ENCODE assay signal across 16 cellular contexts in the genomic region with DNA sequence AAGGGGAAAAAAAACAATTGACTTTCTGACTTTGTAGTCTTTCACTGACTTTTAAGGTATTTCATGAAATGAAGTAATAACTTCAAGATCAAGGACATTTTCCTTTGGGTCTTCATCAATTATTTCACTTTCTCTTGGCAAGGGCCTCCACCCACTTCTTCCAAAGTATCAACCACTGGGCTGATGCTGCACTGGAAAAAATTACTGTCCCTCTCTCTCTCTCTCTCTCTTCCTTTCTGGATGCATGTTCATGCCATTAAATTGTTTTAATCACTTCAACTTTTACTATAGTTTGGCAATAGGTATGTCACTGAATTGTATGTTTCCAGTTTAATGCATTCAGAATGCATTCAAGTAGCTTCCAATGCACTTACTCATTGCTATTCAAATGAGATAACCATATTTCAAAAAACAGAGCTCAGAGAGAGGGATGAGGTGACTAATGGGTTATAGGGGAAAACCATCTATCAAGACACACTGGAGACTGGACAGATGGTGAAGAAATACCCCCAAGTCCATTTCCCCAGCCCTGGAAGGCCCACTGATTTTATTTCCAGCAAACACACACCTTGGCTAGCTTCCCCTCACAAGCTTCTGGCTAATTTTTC.
DNase-seq lines count a peak whose midpoint lies in the region; ATAC-seq, FAIRE-seq and TF ChIP-seq lines count a peak whose summit lies in the region.
"Had no signal": no experiment of that assay in that cellular context is flagged by ENCODE, and none has a peak within 500 bp of the region (broad histone marks: within the 10 kb centered on the region; RNA-seq: fewer than 3 reads in every experiment).

No MANE protein-coding gene starts in this region.

- H3K27ac Mint-ChIP-seq in naive thymus-derived CD8-positive, alpha-beta T cell, result peak overlapping the region in 4 of 10 donors; percentile 1 to 87 (median 47)
- no peak overlapping the region for H3K27ac Mint-ChIP-seq in T-cell
- H3K27ac Mint-ChIP-seq in activated CD4-positive, alpha-beta memory T cell treated with anti-CD3 and anti-CD28 coated beads for 36 hours, result no peak overlapping the region
- H3K27ac Mint-ChIP-seq: IgD-negative memory B cell had no signal

- intact Hi-C loops in activated CD4-positive, alpha-beta memory T cell treated with anti-CD3 and anti-CD28 coated beads for 36 hours (cut with micrococcal nuclease), result no loop called here

- CTCF ChIA-PET in T-cell (lab: Charles Lee), result interaction anchor here in 1 of 2 donors (0.6 to 0.7 kb wide), 2 partner anchors 59 to 161 kb away, joined by 3 read pairs; no protein-coding TSS in a partner anchor
- CTCF ChIA-PET in activated CD4-positive, alpha-beta memory T cell treated with anti-CD3 and anti-CD28 coated beads for 36 hours (lab: Charles Lee), result no interaction called here

- POLR2A ChIA-PET in naive thymus-derived CD8-positive, alpha-beta T cell (lab: Charles Lee), result no interaction called here
- POLR2A ChIA-PET in T-cell (lab: Charles Lee), result no interaction called here
- POLR2A ChIA-PET in activated CD4-positive, alpha-beta memory T cell treated with anti-CD3 and anti-CD28 coated beads for 36 hours (lab: Charles Lee), result no interaction called here

- no peak overlapping the region for H3K4me3 ChIP-seq in brain microvascular endothelial cell (ENCODE audit: low read depth, low read length)
- H3K4me3 ChIP-seq: tibial artery had no signal

- FAIRE-seq in frontal cortex (lab: Jason Lieb, UNC), result no peak
- FAIRE-seq: H1, keratinocyte had no signal

- TF ChIP-seq CTCF in brain microvascular endothelial cell (IDR thresholded peaks at IDR 0.05; ENCODE audit: low read depth, low read length, missing control alignments), result no peak

- H3K27ac ChIP-seq in brain microvascular endothelial cell, result peak overlapping the region; percentile 43
- H3K27ac ChIP-seq: tibial artery had no signal

- peaks cover 21 to 49% (median 40%) of the 10 kb centered on the region in 4 donors for H3K4me1 Mint-ChIP-seq in naive thymus-derived CD8-positive, alpha-beta T cell
- peaks cover 27 to 39% (median 33%) of the 10 kb centered on the region in 3 donors for H3K4me1 Mint-ChIP-seq in T-cell
- peaks cover 22% of the 10 kb centered on the region for H3K4me1 Mint-ChIP-seq in activated CD4-positive, alpha-beta memory T cell treated with anti-CD3 and anti-CD28 coated beads for 36 hours (ENCODE audit: low read depth)

- H3K27me3 ChIP-seq in brain microvascular endothelial cell (replicated peaks), result no peaks in the 10 kb centered on the region
- H3K27me3 ChIP-seq: tibial artery had no signal

- peaks cover 0 to 1% (median 0%) of the 10 kb centered on the region in 9 donors for H3K9me3 Mint-ChIP-seq in naive thymus-derived CD8-positive, alpha-beta T cell
- no peaks in the 10 kb centered on the region for H3K9me3 Mint-ChIP-seq in T-cell
- H3K9me3 Mint-ChIP-seq in activated CD4-positive, alpha-beta memory T cell treated with anti-CD3 and anti-CD28 coated beads for 36 hours, result no peaks in the 10 kb centered on the region
- H3K9me3 Mint-ChIP-seq: IgD-negative memory B cell had no signal

- H3K4me3 Mint-ChIP-seq in naive thymus-derived CD8-positive, alpha-beta T cell, result peak overlapping the region in 6 of 10 donors; percentile 3 to 89 (median 36)
- peak overlapping the region in 1 of 3 donors; percentile 72 for H3K4me3 Mint-ChIP-seq in T-cell
- no peak overlapping the region for H3K4me3 Mint-ChIP-seq in activated CD4-positive, alpha-beta memory T cell treated with anti-CD3 and anti-CD28 coated beads for 36 hours

- ATAC-seq in naive thymus-derived CD8-positive, alpha-beta T cell, result no peak
- ATAC-seq in T-cell (replicated peaks in 1 of 4), result no peak
- ATAC-seq: esophagus mucosa had no signal

- in situ Hi-C loops in brain microvascular endothelial cell (cut with HindIII; ENCODE audit: low pct_ligation_motif_present, low sequenced_read_pairs), result no loop called here

- no peaks in the 10 kb centered on the region for H3K36me3 Mint-ChIP-seq in naive thymus-derived CD8-positive, alpha-beta T cell
- no peaks in the 10 kb centered on the region for H3K36me3 Mint-ChIP-seq in T-cell
- H3K36me3 Mint-ChIP-seq in activated CD4-positive, alpha-beta memory T cell treated with anti-CD3 and anti-CD28 coated beads for 36 hours, result no peaks in the 10 kb centered on the region
- H3K36me3 Mint-ChIP-seq: IgD-negative memory B cell had no signal

- no peaks in the 10 kb centered on the region for H3K36me3 ChIP-seq in brain microvascular endothelial cell (replicated peaks)
- H3K36me3 ChIP-seq: tibial artery had no signal

- peak; percentile 66 for DNase-seq in Daoy (ENCODE audit: low read depth)
- DNase-seq in HT1080 (ENCODE audit: low read depth), result peak; percentile 13
- peak; percentile 57 for DNase-seq in brain microvascular endothelial cell
- DNase-seq in naive thymus-derived CD8-positive, alpha-beta T cell, result no peak
- DNase-seq in T-cell, result no peak
- no peak for DNase-seq in activated CD4-positive, alpha-beta memory T cell treated with anti-CD3 and anti-CD28 coated beads for 36 hours
- no peak for DNase-seq in frontal cortex (ENCODE audit: low spot score in 2 of 2)
- DNase-seq: Calu3, NCI-H146, NCI-H526 treated with DMSO at 0.1 percent for 48 hours, Right ventricle myocardium superior, tibial artery had no signal

- no peaks in the 10 kb centered on the region for H3K27me3 Mint-ChIP-seq in naive thymus-derived CD8-positive, alpha-beta T cell
- no peaks in the 10 kb centered on the region for H3K27me3 Mint-ChIP-seq in T-cell
- peaks cover 4% of the 10 kb centered on the region for H3K27me3 Mint-ChIP-seq in activated CD4-positive, alpha-beta memory T cell treated with anti-CD3 and anti-CD28 coated beads for 36 hours
- H3K27me3 Mint-ChIP-seq: IgD-negative memory B cell had no signal

Comparison
In these comparisons a context has a peak if more than half of its experiments do, and no peak if none do; other contexts are left out.
1. DNase-seq: peak in Daoy (single experiment), HT1080 (single experiment) and brain microvascular endothelial cell (single experiment); none in naive thymus-derived CD8-positive, alpha-beta T cell (0 of 10), T-cell (0 of 34), activated CD4-positive, alpha-beta memory T cell treated with anti-CD3 and anti-CD28 coated beads for 36 hours (single experiment) and frontal cortex (0 of 2).